In genomic region chr1:116113615-116114014, GRCh38 we compare ENCODE assay signal across 2 cellular contexts.
TF ChIP-seq lines count a peak whose summit lies in the region.

No MANE protein-coding gene starts in this region.

TF ChIP-seq in GM12878, 131 proteins besides CTCF, POLR2A, EP300 and RAD21:
- TF ChIP-seq JUNB (IDR thresholded peaks at IDR 0.05) (no peak), HDAC6 (IDR thresholded peaks at IDR 0.05; ENCODE audit: unreplicated experiment) (no peak), FOS (IDR thresholded peaks at IDR 0.05; ENCODE audit: borderline replicate concordance, extremely low read depth, insufficient read length) (no peak), MLLT1 (IDR thresholded peaks at IDR 0.05) (peak; percentile 50; the same call in 1 of the 2 replicates), BHLHE40 (IDR thresholded peaks at IDR 0.05; ENCODE audit: borderline replicate concordance in 1 of 2, low read depth in 2 of 2, low read length in 1 of 2) (peak; percentile 30 to 47; a peak in 2 of 4 replicates)

TF ChIP-seq in HepG2, 621 proteins besides CTCF, POLR2A, EP300 and RAD21:
- TF ChIP-seq HOMEZ (CRISPR knock-in tag; IDR thresholded peaks at IDR 0.05; ENCODE audit: low read depth), result no peak
- TF ChIP-seq FOSL2 (CRISPR knock-in tag; IDR thresholded peaks at IDR 0.05), result peak; percentile 28; the same call in 1 of the 2 replicates
- TF ChIP-seq STAG1 (CRISPR knock-in tag; IDR thresholded peaks at IDR 0.05), result no peak
- TF ChIP-seq HDAC6 (IDR thresholded peaks at IDR 0.05; ENCODE audit: low read depth, low read length), result no peak
- no peak for TF ChIP-seq FIP1L1 (IDR thresholded peaks at IDR 0.05; ENCODE audit: borderline replicate concordance, insufficient read depth, low read depth, low read length)
- TF ChIP-seq CEBPG (CRISPR knock-in tag; IDR thresholded peaks at IDR 0.05), result peak; percentile 73
- TF ChIP-seq BCL6 (CRISPR knock-in tag; IDR thresholded peaks at IDR 0.05), result peak; percentile 22; the same call in 1 of the 2 replicates
- TF ChIP-seq CEBPB (IDR thresholded peaks at IDR 0.05; ENCODE audit: borderline replicate concordance, low read depth, low read length), result peak; percentile 86
- TF ChIP-seq NR2F6 (IDR thresholded peaks at IDR 0.05), result no peak
- 0 out of 2 replicates have a peak, but pooled peaks have one; percentile 13 for TF ChIP-seq NR2F6 (CRISPR knock-in tag; IDR thresholded peaks at IDR 0.05)
- TF ChIP-seq, protein P1, sequence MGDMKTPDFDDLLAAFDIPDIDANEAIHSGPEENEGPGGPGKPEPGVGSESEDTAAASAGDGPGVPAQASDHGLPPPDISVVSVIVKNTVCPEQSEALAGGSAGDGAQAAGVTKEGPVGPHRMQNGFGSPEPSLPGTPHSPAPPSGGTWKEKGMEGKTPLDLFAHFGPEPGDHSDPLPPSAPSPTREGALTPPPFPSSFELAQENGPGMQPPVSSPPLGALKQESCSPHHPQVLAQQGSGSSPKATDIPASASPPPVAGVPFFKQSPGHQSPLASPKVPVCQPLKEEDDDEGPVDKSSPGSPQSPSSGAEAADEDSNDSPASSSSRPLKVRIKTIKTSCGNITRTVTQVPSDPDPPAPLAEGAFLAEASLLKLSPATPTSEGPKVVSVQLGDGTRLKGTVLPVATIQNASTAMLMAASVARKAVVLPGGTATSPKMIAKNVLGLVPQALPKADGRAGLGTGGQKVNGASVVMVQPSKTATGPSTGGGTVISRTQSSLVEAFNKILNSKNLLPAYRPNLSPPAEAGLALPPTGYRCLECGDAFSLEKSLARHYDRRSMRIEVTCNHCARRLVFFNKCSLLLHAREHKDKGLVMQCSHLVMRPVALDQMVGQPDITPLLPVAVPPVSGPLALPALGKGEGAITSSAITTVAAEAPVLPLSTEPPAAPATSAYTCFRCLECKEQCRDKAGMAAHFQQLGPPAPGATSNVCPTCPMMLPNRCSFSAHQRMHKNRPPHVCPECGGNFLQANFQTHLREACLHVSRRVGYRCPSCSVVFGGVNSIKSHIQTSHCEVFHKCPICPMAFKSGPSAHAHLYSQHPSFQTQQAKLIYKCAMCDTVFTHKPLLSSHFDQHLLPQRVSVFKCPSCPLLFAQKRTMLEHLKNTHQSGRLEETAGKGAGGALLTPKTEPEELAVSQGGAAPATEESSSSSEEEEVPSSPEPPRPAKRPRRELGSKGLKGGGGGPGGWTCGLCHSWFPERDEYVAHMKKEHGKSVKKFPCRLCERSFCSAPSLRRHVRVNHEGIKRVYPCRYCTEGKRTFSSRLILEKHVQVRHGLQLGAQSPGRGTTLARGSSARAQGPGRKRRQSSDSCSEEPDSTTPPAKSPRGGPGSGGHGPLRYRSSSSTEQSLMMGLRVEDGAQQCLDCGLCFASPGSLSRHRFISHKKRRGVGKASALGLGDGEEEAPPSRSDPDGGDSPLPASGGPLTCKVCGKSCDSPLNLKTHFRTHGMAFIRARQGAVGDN (CRISPR knock-in tag; IDR thresholded peaks at IDR 0.05), result peak; percentile 60
- no peak for TF ChIP-seq ZNF367 (CRISPR knock-in tag; IDR thresholded peaks at IDR 0.05; ENCODE audit: borderline replicate concordance)
- TF ChIP-seq, protein P2, sequence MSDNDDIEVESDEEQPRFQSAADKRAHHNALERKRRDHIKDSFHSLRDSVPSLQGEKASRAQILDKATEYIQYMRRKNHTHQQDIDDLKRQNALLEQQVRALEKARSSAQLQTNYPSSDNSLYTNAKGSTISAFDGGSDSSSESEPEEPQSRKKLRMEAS (IDR thresholded peaks at IDR 0.05), result peak; percentile 63
- TF ChIP-seq, protein P3, sequence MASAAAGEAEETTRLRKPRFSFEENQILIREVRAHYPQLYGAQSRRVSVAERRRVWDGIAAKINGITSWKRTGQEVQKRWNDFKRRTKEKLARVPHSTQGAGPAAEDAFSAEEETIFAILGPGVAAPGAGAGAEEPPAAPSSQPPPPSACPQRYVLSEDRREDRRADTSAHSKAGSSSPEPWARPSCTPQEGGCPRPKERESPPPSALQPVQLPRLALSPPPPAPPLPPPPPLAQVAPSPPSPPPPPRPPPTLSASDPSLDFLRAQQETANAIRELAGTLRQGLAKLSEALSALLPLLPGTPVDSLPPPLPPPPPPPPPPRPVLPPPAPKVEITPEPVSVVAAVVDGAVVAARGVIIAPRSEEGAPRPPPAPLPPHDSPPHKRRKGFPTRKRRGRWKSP (CRISPR knock-in tag; IDR thresholded peaks at IDR 0.05), result 0 out of 2 replicates have a peak, but pooled peaks have one; percentile 24
- no peak for TF ChIP-seq CAMTA2 (CRISPR knock-in tag; IDR thresholded peaks at IDR 0.05; ENCODE audit: borderline replicate concordance)
- TF ChIP-seq SAP130 (CRISPR knock-in tag; IDR thresholded peaks at IDR 0.05; ENCODE audit: low read depth), result 0 out of 2 replicates have a peak, but pooled peaks have one; percentile 18
- TF ChIP-seq, protein P4, sequence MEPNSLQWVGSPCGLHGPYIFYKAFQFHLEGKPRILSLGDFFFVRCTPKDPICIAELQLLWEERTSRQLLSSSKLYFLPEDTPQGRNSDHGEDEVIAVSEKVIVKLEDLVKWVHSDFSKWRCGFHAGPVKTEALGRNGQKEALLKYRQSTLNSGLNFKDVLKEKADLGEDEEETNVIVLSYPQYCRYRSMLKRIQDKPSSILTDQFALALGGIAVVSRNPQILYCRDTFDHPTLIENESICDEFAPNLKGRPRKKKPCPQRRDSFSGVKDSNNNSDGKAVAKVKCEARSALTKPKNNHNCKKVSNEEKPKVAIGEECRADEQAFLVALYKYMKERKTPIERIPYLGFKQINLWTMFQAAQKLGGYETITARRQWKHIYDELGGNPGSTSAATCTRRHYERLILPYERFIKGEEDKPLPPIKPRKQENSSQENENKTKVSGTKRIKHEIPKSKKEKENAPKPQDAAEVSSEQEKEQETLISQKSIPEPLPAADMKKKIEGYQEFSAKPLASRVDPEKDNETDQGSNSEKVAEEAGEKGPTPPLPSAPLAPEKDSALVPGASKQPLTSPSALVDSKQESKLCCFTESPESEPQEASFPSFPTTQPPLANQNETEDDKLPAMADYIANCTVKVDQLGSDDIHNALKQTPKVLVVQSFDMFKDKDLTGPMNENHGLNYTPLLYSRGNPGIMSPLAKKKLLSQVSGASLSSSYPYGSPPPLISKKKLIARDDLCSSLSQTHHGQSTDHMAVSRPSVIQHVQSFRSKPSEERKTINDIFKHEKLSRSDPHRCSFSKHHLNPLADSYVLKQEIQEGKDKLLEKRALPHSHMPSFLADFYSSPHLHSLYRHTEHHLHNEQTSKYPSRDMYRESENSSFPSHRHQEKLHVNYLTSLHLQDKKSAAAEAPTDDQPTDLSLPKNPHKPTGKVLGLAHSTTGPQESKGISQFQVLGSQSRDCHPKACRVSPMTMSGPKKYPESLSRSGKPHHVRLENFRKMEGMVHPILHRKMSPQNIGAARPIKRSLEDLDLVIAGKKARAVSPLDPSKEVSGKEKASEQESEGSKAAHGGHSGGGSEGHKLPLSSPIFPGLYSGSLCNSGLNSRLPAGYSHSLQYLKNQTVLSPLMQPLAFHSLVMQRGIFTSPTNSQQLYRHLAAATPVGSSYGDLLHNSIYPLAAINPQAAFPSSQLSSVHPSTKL (CRISPR knock-in tag; IDR thresholded peaks at IDR 0.05), result peak; percentile 21; the same call in 1 of the 2 replicates
